ENCODE assay signal across 9 cellular contexts in the genomic region with DNA sequence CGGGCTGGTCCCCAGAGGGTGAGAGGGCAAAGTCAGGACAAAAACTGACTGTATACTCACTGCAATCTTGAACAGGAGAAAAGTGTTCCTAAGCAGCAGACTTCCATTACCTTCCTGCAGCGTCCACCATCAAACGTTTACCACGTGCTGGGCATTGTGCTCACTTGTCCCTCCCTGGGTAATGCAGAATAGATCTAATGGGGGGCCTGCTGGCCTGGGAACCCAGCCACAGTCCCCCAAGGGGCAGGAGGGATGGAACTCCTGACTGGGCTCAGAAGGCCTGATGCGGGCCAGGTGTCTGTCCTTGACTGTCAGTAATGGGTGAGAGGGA. TPM values are rescaled to one million over a fixed set of nuclear protein-coding genes. Genes with fewer than 3 reads are reported as not detected.
A peak's percentile ranks its signal among the peaks of the same experiment; 100 is the strongest.
DNase-seq lines count a peak whose midpoint lies in the region; ATAC-seq and TF ChIP-seq lines count a peak whose summit lies in the region.
"Had no signal": no experiment of that assay in that cellular context is flagged by ENCODE, and none has a peak within 500 bp of the region (broad histone marks: within the 10 kb centered on the region; RNA-seq: fewer than 3 reads in every experiment).

No MANE protein-coding gene starts in this region.

- no TSS peak for BruUV-seq in Panc1 (replicated peaks; lab: Mats Ljungman, UMichigan)

- DNase-seq in Panc1 (ENCODE audit: low read depth, low spot score) (no peak), esophagus muscularis mucosa (ENCODE audit: extremely low spot score) (no peak), gastrocnemius medialis (no peak), amygdala (lab: John Stamatoyannopoulos, UW) (no peak), OCI-M1 (lab: John Stamatoyannopoulos, UW) (no peak)

- ATAC-seq in GM18511 (IDR thresholded peaks at IDR 0.05; ENCODE audit: unreplicated experiment), result peak; percentile 1
- ATAC-seq in Panc1, result no peak
- no peak for ATAC-seq in gastrocnemius medialis
- no peak for ATAC-seq in GM18858 (IDR thresholded peaks at IDR 0.05; ENCODE audit: unreplicated experiment)
- ATAC-seq in activated CD4-positive, CD25-positive, alpha-beta regulatory T cell treated with anti-CD3 and anti-CD28 coated beads, Interleukin-2, amount 50 U/mL, for 24 hours, result no peak

- CTCF ChIA-PET in Panc1 (lab: Charles Lee), result interaction anchor here (0.6 kb wide), 1 partner anchor 12 kb away, joined by 3 read pairs; no protein-coding TSS in a partner anchor

- no peaks in the 10 kb centered on the region for H3K27me3 ChIP-seq in Panc1 (ENCODE audit: control insufficient read depth, insufficient read depth, low read length)
- peaks cover 0 to 6% (median under 1%) of the 10 kb centered on the region in 4 donors for H3K27me3 ChIP-seq in esophagus muscularis mucosa
- H3K27me3 ChIP-seq in gastrocnemius medialis, result peaks cover 0 to 4% (median 0%) of the 10 kb centered on the region in 3 donors
- H3K27me3 ChIP-seq: thyroid gland had no signal

- intact Hi-C loops in Panc1 (cut with micrococcal nuclease; ENCODE audit: unreplicated experiment), result no loop called here
- intact Hi-C loops in esophagus muscularis mucosa (cut with DNase I), result no loop called here
- intact Hi-C loops in gastrocnemius medialis (cut with DNase I; ENCODE audit: low total_unique reads), result loop anchor here (2.0 kb wide), 1 partner anchor 421 kb away; no protein-coding TSS in a partner anchor

- no peaks in the 10 kb centered on the region for H3K36me3 ChIP-seq in Panc1 (ENCODE audit: control insufficient read depth, insufficient read depth, low read length)
- H3K36me3 ChIP-seq in esophagus muscularis mucosa, result no peaks in the 10 kb centered on the region
- H3K36me3 ChIP-seq in gastrocnemius medialis, result no peaks in the 10 kb centered on the region
- H3K36me3 ChIP-seq: thyroid gland had no signal

- TF ChIP-seq POLR2A in esophagus muscularis mucosa (IDR thresholded peaks at IDR 0.05; ENCODE audit: low read depth) (no peak), gastrocnemius medialis (IDR thresholded peaks at IDR 0.05) (no peak)

- H3K9me3 ChIP-seq in Panc1 (ENCODE audit: control insufficient read depth, insufficient read depth, low read depth, low read length), result no peaks in the 10 kb centered on the region
- no peaks in the 10 kb centered on the region for H3K9me3 ChIP-seq in esophagus muscularis mucosa
- no peaks in the 10 kb centered on the region for H3K9me3 ChIP-seq in gastrocnemius medialis
- H3K9me3 ChIP-seq: thyroid gland had no signal

- 52% methylated on average over 5 of the region's 5 CpGs for WGBS in esophagus muscularis mucosa

- peaks cover 3% of the 10 kb centered on the region; the same call in 1 of the 2 replicates for H3K4me1 ChIP-seq in Panc1 (ENCODE audit: control insufficient read depth, insufficient read depth, low read length)
- peaks cover 9 to 20% (median 18%) of the 10 kb centered on the region in 4 donors for H3K4me1 ChIP-seq in esophagus muscularis mucosa
- H3K4me1 ChIP-seq in gastrocnemius medialis, result peaks cover 10 to 14% of the 10 kb centered on the region in 2 donors
- H3K4me1 ChIP-seq: thyroid gland had no signal

- TF ChIP-seq CTCF in Panc1 (IDR thresholded peaks at IDR 0.05) (peak; percentile 31; the same call in 1 of the 2 replicates), esophagus muscularis mucosa (IDR thresholded peaks at IDR 0.05) (no peak), gastrocnemius medialis (IDR thresholded peaks at IDR 0.05 in 4 of 5, conservative IDR thresholded peaks at IDR 0.05 in 1 of 5) (peak in 1 of 5 experiments; percentile 7)

- H3K27ac ChIP-seq in Panc1 (ENCODE audit: low read length) (peak overlapping the region; percentile 97), esophagus muscularis mucosa (replicated peaks in 1 of 4) (peak overlapping the region; percentile 81 to 87 (median 84)), gastrocnemius medialis (peak overlapping the region; percentile 78 to 94 (median 86))

- POLR2A ChIA-PET in Panc1 (lab: Charles Lee), result no interaction called here

- in situ Hi-C loops in Panc1 (cut with HindIII; ENCODE audit: low pct_unique_long_range_greater_than_20kb, low sequenced_read_pairs), result no loop called here
- in situ Hi-C loops in gastrocnemius medialis (cut with MboI; ENCODE audit: low sequenced_read_pairs in 4 of 4), result loop anchor here in 1 of 4 donors (25.0 kb wide), 1 partner anchor 409 kb away; no protein-coding TSS in a partner anchor

- peak overlapping the region; percentile 86 to 98 for H3K4me3 ChIP-seq in Panc1 (ENCODE audit: low read depth in 2 of 2, low read length in 2 of 2)
- H3K4me3 ChIP-seq in esophagus muscularis mucosa, result peak overlapping the region; percentile 54 to 68 (median 58)
- H3K4me3 ChIP-seq in gastrocnemius medialis, result peak overlapping the region; percentile 59 to 68 (median 66)

- no peak for TF ChIP-seq EP300 in esophagus muscularis mucosa (IDR thresholded peaks at IDR 0.05)

RNA-seq across cellular contexts. Expression of a gene that starts 37.6 kb away (rescaled TPM):
- total RNA-seq in Panc1 (2021; ENCODE audit: unreplicated experiment) (25.4 TPM), esophagus muscularis mucosa (10 to 100 TPM in 1 of 4 donors, 1 to 10 TPM in 3; 8.0 to 14.5 (median 8.8) TPM), gastrocnemius medialis (10 to 100 TPM in 1 of 4 donors, 1 to 10 TPM in 3; 1.7 to 14.0 (median 4.9) TPM)
- polyA plus RNA-seq in Panc1 (2012; ENCODE audit: insufficient read length), result 22.4 TPM

RNA-seq across cellular contexts. Expression of a gene that starts 52.6 kb away (rescaled TPM):
- total RNA-seq in Panc1 (2021; ENCODE audit: unreplicated experiment) (0.13 TPM), esophagus muscularis mucosa (1 to 10 TPM in 1 of 4 donors, under 1 TPM in 3; 0.83 to 2.8 (median 0.90) TPM), gastrocnemius medialis (under 1 TPM in 3 of 4 donors, not detected in 1; 0.07 to 0.31 (median 0.10) TPM)
- polyA plus RNA-seq in Panc1 (2012; ENCODE audit: insufficient read length), result 0.08 TPM
